In the genomic region with DNA sequence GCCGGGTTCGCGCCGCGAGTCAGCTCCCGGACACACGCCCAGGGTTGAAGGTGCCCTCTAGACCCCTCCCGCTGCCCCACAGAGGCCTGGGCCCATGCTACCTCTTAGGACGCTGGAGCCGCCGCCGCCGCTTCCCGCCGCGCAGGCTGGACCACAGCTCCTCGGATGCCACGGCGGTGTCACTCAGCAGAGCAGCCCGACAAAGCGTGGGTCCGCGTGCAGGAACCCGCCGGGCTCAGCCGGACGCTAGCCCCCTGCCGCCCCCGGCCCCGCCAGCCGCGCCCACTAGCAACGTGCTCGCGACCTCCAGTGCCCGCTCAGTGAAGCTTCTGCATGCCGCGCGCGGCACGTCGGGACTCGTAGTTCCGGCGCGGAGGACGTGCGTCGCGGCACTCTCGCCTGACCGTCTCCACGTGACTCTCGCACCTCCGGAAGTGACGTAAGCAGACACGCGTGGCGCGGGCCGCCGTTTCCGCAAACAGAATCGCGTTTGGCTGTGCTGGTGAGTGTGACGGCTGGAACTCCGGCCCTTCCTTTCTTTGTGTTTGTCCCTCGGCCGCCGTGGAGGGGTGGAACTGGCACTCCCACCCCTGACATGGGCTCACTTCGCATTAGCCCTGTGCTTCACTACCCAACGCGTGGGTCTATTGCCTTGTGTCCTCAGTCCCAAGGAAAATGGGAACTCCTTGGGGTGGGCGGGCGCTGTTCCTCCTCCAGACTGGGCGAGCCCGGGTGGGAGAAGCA, we compare ENCODE assay signal across 1 cellular context.
A peak's percentile ranks its signal among the peaks of the same experiment; 100 is the strongest.
TF ChIP-seq lines count a peak whose summit lies in the region.

A gene with protein sequence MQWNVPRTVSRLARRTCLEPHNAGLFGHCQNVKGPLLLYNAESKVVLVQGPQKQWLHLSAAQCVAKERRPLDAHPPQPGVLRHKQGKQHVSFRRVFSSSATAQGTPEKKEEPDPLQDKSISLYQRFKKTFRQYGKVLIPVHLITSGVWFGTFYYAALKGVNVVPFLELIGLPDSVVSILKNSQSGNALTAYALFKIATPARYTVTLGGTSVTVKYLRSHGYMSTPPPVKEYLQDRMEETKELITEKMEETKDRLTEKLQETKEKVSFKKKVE (minus strand): TSS at position 331 of the 744 bp plus-strand sequence. CDS start 44,481 bp downstream, outside the sequence.
A gene (plus strand): TSS at position 446 of the 744 bp plus-strand sequence. CDS start 4,845 bp downstream, outside the sequence.

TF ChIP-seq in HEK293, 187 proteins besides CTCF, POLR2A, EP300 and RAD21 (continued from another document and continues in another):
- TF ChIP-seq, protein P1, sequence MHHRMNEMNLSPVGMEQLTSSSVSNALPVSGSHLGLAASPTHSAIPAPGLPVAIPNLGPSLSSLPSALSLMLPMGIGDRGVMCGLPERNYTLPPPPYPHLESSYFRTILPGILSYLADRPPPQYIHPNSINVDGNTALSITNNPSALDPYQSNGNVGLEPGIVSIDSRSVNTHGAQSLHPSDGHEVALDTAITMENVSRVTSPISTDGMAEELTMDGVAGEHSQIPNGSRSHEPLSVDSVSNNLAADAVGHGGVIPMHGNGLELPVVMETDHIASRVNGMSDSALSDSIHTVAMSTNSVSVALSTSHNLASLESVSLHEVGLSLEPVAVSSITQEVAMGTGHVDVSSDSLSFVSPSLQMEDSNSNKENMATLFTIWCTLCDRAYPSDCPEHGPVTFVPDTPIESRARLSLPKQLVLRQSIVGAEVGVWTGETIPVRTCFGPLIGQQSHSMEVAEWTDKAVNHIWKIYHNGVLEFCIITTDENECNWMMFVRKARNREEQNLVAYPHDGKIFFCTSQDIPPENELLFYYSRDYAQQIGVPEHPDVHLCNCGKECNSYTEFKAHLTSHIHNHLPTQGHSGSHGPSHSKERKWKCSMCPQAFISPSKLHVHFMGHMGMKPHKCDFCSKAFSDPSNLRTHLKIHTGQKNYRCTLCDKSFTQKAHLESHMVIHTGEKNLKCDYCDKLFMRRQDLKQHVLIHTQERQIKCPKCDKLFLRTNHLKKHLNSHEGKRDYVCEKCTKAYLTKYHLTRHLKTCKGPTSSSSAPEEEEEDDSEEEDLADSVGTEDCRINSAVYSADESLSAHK (tag by site-specific recombination; IDR thresholded peaks at IDR 0.05), result no peak
- TF ChIP-seq KLF1 (tag by site-specific recombination; IDR thresholded peaks at IDR 0.05) (peak; percentile 51), EGR2 (tag by site-specific recombination; IDR thresholded peaks at IDR 0.05; ENCODE audit: low read depth) (peak; percentile 75), ZNF292 (tag by site-specific recombination; IDR thresholded peaks at IDR 0.05; ENCODE audit: borderline replicate concordance, low read depth) (no peak), HOXA7 (CRISPR knock-in tag; IDR thresholded peaks at IDR 0.05; ENCODE audit: borderline replicate concordance) (no peak), ZNF366 (tag by site-specific recombination; conservative IDR thresholded peaks at IDR 0.05) (no peak), ZNF266 (tag by site-specific recombination; IDR thresholded peaks at IDR 0.05; ENCODE audit: low read depth) (no peak), ZNF571 (tag by site-specific recombination; IDR thresholded peaks at IDR 0.05) (no peak), ZNF302 (tag by site-specific recombination; IDR thresholded peaks at IDR 0.05; ENCODE audit: low read depth) (no peak), SCRT2 (tag by site-specific recombination; IDR thresholded peaks at IDR 0.05) (no peak), ZBTB20 (tag by site-specific recombination; IDR thresholded peaks at IDR 0.05) (peak; percentile 84), ZNF843 (tag by site-specific recombination; IDR thresholded peaks at IDR 0.05) (peak; percentile 60; the same call in 1 of the 2 replicates), KLF7 (tag by site-specific recombination; IDR thresholded peaks at IDR 0.05; ENCODE audit: borderline replicate concordance) (peak; percentile 17; the same call in 1 of the 2 replicates), REPIN1 (tag by site-specific recombination; IDR thresholded peaks at IDR 0.05; ENCODE audit: low read depth) (no peak), ZBTB48 (tag by site-specific recombination; IDR thresholded peaks at IDR 0.05) (peak; percentile 48; the same call in 1 of the 2 replicates), ZFHX2 (tag by site-specific recombination; conservative IDR thresholded peaks at IDR 0.05) (peak; percentile 87), ZBTB17 (tag by site-specific recombination; IDR thresholded peaks at IDR 0.05) (peak; percentile 74; the same call in 1 of the 2 replicates), KLF16 (tag by site-specific recombination; IDR thresholded peaks at IDR 0.05) (peak; percentile 95), ZNF555 (tag by site-specific recombination; conservative IDR thresholded peaks at IDR 0.05) (no peak), ZNF423 (tag by site-specific recombination; IDR thresholded peaks at IDR 0.05) (no peak), ZNF830 (tag by site-specific recombination; IDR thresholded peaks at IDR 0.05; ENCODE audit: low read depth) (no peak), ZNF221 (tag by site-specific recombination; IDR thresholded peaks at IDR 0.05; ENCODE audit: borderline replicate concordance) (no peak), IKZF3 (tag by site-specific recombination; IDR thresholded peaks at IDR 0.05) (no peak), ZNF175 (tag by site-specific recombination; IDR thresholded peaks at IDR 0.05) (no peak)
- TF ChIP-seq, protein P2, sequence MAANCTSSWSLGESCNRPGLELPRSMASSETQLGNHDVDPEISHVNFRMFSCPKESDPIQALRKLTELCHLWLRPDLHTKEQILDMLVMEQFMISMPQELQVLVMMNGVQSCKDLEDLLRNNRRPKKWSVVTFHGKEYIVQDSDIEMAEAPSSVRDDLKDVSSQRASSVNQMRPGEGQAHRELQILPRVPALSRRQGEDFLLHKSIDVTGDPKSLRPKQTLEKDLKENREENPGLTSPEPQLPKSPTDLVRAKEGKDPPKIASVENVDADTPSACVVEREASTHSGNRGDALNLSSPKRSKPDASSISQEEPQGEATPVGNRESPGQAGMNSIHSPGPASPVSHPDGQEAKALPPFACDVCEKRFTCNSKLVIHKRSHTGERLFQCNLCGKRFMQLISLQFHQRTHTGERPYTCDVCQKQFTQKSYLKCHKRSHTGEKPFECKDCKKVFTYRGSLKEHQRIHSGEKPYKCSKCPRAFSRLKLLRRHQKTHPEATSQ (tag by site-specific recombination; IDR thresholded peaks at IDR 0.05), result no peak
- TF ChIP-seq, protein P3, sequence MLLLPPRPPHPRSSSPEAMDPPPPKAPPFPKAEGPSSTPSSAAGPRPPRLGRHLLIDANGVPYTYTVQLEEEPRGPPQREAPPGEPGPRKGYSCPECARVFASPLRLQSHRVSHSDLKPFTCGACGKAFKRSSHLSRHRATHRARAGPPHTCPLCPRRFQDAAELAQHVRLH (tag by site-specific recombination; IDR thresholded peaks at IDR 0.05), result peak; percentile 62; the same call in 1 of the 2 replicates
- TF ChIP-seq, protein P4, sequence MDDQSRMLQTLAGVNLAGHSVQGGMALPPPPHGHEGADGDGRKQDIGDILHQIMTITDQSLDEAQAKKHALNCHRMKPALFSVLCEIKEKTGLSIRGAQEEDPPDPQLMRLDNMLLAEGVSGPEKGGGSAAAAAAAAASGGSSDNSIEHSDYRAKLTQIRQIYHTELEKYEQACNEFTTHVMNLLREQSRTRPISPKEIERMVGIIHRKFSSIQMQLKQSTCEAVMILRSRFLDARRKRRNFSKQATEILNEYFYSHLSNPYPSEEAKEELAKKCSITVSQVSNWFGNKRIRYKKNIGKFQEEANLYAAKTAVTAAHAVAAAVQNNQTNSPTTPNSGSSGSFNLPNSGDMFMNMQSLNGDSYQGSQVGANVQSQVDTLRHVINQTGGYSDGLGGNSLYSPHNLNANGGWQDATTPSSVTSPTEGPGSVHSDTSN (CRISPR knock-in tag; IDR thresholded peaks at IDR 0.05), result peak; percentile 78; the same call in 1 of the 2 replicates
- TF ChIP-seq, protein P5, sequence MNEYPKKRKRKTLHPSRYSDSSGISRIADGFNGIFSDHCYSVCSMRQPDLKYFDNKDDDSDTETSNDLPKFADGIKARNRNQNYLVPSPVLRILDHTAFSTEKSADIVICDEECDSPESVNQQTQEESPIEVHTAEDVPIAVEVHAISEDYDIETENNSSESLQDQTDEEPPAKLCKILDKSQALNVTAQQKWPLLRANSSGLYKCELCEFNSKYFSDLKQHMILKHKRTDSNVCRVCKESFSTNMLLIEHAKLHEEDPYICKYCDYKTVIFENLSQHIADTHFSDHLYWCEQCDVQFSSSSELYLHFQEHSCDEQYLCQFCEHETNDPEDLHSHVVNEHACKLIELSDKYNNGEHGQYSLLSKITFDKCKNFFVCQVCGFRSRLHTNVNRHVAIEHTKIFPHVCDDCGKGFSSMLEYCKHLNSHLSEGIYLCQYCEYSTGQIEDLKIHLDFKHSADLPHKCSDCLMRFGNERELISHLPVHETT (tag by site-specific recombination; IDR thresholded peaks at IDR 0.05), result no peak
- TF ChIP-seq, protein P6, sequence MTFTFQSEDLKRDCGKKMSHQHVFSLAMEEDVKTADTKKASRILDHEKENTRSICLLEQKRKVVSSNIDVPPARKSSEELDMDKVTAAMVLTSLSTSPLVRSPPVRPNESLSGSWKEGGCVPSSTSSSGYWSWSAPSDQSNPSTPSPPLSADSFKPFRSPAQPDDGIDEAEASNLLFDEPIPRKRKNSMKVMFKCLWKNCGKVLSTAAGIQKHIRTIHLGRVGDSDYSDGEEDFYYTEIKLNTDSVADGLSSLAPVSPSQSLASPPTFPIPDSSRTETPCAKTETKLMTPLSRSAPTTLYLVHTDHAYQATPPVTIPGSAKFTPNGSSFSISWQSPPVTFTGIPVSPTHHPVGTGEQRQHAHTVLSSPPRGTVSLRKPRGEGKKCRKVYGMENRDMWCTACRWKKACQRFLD (tag by site-specific recombination; IDR thresholded peaks at IDR 0.05), result peak; percentile 41; the same call in 1 of the 2 replicates
- TF ChIP-seq, protein P7, sequence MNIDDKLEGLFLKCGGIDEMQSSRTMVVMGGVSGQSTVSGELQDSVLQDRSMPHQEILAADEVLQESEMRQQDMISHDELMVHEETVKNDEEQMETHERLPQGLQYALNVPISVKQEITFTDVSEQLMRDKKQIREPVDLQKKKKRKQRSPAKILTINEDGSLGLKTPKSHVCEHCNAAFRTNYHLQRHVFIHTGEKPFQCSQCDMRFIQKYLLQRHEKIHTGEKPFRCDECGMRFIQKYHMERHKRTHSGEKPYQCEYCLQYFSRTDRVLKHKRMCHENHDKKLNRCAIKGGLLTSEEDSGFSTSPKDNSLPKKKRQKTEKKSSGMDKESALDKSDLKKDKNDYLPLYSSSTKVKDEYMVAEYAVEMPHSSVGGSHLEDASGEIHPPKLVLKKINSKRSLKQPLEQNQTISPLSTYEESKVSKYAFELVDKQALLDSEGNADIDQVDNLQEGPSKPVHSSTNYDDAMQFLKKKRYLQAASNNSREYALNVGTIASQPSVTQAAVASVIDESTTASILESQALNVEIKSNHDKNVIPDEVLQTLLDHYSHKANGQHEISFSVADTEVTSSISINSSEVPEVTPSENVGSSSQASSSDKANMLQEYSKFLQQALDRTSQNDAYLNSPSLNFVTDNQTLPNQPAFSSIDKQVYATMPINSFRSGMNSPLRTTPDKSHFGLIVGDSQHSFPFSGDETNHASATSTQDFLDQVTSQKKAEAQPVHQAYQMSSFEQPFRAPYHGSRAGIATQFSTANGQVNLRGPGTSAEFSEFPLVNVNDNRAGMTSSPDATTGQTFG (tag by site-specific recombination; IDR thresholded peaks at IDR 0.05; ENCODE audit: borderline replicate concordance), result no peak
- TF ChIP-seq, protein P8, sequence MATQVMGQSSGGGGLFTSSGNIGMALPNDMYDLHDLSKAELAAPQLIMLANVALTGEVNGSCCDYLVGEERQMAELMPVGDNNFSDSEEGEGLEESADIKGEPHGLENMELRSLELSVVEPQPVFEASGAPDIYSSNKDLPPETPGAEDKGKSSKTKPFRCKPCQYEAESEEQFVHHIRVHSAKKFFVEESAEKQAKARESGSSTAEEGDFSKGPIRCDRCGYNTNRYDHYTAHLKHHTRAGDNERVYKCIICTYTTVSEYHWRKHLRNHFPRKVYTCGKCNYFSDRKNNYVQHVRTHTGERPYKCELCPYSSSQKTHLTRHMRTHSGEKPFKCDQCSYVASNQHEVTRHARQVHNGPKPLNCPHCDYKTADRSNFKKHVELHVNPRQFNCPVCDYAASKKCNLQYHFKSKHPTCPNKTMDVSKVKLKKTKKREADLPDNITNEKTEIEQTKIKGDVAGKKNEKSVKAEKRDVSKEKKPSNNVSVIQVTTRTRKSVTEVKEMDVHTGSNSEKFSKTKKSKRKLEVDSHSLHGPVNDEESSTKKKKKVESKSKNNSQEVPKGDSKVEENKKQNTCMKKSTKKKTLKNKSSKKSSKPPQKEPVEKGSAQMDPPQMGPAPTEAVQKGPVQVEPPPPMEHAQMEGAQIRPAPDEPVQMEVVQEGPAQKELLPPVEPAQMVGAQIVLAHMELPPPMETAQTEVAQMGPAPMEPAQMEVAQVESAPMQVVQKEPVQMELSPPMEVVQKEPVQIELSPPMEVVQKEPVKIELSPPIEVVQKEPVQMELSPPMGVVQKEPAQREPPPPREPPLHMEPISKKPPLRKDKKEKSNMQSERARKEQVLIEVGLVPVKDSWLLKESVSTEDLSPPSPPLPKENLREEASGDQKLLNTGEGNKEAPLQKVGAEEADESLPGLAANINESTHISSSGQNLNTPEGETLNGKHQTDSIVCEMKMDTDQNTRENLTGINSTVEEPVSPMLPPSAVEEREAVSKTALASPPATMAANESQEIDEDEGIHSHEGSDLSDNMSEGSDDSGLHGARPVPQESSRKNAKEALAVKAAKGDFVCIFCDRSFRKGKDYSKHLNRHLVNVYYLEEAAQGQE (tag by site-specific recombination; IDR thresholded peaks at IDR 0.05), result no peak
- TF ChIP-seq, protein P9, sequence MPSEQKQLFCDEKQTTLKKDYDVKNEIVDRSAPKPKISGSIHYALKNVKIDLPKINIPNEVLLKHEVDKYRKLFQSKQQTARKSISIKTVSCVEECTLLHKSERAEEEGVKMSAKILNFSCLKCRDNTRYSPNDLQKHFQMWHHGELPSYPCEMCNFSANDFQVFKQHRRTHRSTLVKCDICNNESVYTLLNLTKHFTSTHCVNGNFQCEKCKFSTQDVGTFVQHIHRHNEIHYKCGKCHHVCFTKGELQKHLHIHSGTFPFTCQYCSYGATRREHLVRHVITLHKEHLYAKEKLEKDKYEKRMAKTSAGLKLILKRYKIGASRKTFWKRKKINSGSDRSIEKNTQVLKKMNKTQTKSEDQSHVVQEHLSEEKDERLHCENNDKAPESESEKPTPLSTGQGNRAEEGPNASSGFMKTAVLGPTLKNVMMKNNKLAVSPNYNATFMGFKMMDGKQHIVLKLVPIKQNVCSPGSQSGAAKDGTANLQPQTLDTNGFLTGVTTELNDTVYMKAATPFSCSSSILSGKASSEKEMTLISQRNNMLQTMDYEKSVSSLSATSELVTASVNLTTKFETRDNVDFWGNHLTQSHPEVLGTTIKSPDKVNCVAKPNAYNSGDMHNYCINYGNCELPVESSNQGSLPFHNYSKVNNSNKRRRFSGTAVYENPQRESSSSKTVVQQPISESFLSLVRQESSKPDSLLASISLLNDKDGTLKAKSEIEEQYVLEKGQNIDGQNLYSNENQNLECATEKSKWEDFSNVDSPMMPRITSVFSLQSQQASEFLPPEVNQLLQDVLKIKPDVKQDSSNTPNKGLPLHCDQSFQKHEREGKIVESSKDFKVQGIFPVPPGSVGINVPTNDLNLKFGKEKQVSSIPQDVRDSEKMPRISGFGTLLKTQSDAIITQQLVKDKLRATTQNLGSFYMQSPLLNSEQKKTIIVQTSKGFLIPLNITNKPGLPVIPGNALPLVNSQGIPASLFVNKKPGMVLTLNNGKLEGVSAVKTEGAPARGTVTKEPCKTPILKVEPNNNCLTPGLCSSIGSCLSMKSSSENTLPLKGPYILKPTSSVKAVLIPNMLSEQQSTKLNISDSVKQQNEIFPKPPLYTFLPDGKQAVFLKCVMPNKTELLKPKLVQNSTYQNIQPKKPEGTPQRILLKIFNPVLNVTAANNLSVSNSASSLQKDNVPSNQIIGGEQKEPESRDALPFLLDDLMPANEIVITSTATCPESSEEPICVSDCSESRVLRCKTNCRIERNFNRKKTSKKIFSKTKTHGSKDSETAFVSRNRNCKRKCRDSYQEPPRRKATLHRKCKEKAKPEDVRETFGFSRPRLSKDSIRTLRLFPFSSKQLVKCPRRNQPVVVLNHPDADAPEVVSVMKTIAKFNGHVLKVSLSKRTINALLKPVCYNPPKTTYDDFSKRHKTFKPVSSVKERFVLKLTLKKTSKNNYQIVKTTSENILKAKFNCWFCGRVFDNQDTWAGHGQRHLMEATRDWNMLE (tag by site-specific recombination; conservative IDR thresholded peaks at IDR 0.05; ENCODE audit: low read depth), result peak; percentile 78
